8 cellular contexts compared by ENCODE assay signal in the genomic region with DNA sequence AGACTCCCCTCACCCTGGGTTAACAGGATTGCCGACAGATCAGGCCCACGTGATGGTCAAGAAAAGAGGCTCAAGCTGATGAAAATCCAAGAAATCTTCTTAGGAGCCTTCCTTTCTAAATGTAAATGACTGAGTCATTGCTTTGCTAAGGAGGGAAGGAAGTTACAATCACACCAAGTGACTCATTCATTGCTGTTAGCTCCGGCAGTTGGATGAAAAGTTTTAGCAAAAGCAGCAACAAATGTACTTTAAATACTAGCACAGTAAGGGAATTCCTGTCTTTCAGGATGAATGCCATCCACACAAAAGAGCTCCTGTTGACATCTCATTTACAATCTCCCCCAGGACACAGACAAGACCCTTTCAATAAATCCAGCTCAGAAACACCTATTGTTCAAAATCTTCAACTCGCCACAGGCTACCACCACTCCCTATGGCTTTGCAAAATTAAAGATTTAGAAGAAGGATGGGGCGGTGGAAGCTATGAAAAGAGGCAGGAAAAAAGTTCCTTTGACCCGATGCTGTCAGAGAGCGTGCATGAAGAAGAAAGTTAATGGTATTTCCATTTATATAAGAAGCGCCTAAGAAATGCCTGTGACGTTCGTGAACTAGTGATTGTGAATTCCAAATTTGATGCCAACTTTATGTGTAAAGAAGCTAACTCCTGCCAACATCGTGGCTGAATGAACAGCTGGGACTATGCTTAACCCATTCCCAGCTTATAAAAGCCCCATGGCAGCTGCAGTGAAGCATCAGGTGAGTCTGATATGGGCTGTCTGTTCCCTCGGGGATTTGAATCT.
DNase-seq lines count a peak whose midpoint lies in the region; ATAC-seq, FAIRE-seq and TF ChIP-seq lines count a peak whose summit lies in the region.

No MANE protein-coding gene starts in this region.

- 0% methylated on average over 12 of the region's 12 CpGs for WGBS in A549 (ENCODE audit: missing lambda C conversion rate)
- 9 to 18% (median 12%) methylated on average over 12 of the region's 12 CpGs for WGBS in heart left ventricle, 4 donors

- no peaks in the 10 kb centered on the region for H3K36me3 ChIP-seq in heart left ventricle

- POLR2A ChIA-PET in A549 (lab: Yijun Ruan, JAX): interaction anchor here (0.9 to 3.6 kb wide), 21 partner anchors 9 to 356 kb away, joined by 3 to 101 read pairs (median 5); a partner anchor contains a TSS
- POLR2A ChIA-PET in activated naive CD8-positive, alpha-beta T cell treated with anti-CD3 and anti-CD28 coated beads, Interleukin-2, amount 10 ng/mL, durations not matched to agents 7 days and 5 days (lab: Charles Lee): interaction anchor here (0.7 to 2.9 kb wide), 6 partner anchors 10 to 998 kb away, joined by 3 to 59 read pairs (median 4); a partner anchor contains a TSS
- POLR2A ChIA-PET in HEK293T (lab: Yijun Ruan, JAX): interaction anchor here (0.8 to 2.4 kb wide), 16 partner anchors 9 to 328 kb away, joined by 3 to 19 read pairs (median 4); no protein-coding TSS in a partner anchor

- no peak overlapping the region for H3K27ac Mint-ChIP-seq in activated naive CD8-positive, alpha-beta T cell treated with anti-CD3 and anti-CD28 coated beads, Interleukin-2, amount 10 ng/mL, durations not matched to agents 7 days and 5 days

- H3K9me3 ChIP-seq in A549: no peaks in the 10 kb centered on the region
- H3K9me3 ChIP-seq in heart left ventricle: no peaks in the 10 kb centered on the region

- peak overlapping the region; percentile 90 for H3K4me2 ChIP-seq in A549

- no peaks in the 10 kb centered on the region for H3K27me3 Mint-ChIP-seq in activated naive CD8-positive, alpha-beta T cell treated with anti-CD3 and anti-CD28 coated beads, Interleukin-2, amount 10 ng/mL, durations not matched to agents 7 days and 5 days

- peaks cover 18% of the 10 kb centered on the region for H3K4me1 Mint-ChIP-seq in activated naive CD8-positive, alpha-beta T cell treated with anti-CD3 and anti-CD28 coated beads, Interleukin-2, amount 10 ng/mL, durations not matched to agents 7 days and 5 days

- peak; percentile 88 to 91; a peak in 3 of 5 replicates for TF ChIP-seq EP300 in A549 (IDR thresholded peaks at IDR 0.05)

- H3K27ac ChIP-seq in A549: peak overlapping the region; percentile 99 to 100
- peak overlapping the region; percentile 70 to 94 (median 87) for H3K27ac ChIP-seq in heart left ventricle

- H3K4me1 ChIP-seq in A549 (peaks cover 67% of the 10 kb centered on the region), heart left ventricle (peaks cover 7 to 51% (median 30%) of the 10 kb centered on the region in 12 donors)

- peaks cover 3% of the 10 kb centered on the region for H3K36me3 Mint-ChIP-seq in activated naive CD8-positive, alpha-beta T cell treated with anti-CD3 and anti-CD28 coated beads, Interleukin-2, amount 10 ng/mL, durations not matched to agents 7 days and 5 days

- H3K4me3 Mint-ChIP-seq in activated naive CD8-positive, alpha-beta T cell treated with anti-CD3 and anti-CD28 coated beads, Interleukin-2, amount 10 ng/mL, durations not matched to agents 7 days and 5 days: no peak overlapping the region

- peak overlapping the region; percentile 46 for H3K4me3 ChIP-seq in A549
- peak overlapping the region in 11 of 12 donors; percentile 28 to 61 (median 49) for H3K4me3 ChIP-seq in heart left ventricle

- ATAC-seq in A549 (peak; percentile 65 to 78), GM18511 (IDR thresholded peaks at IDR 0.05; ENCODE audit: unreplicated experiment) (peak; percentile 31), heart left ventricle (peak; percentile 38 to 77 (median 68))
- ATAC-seq in activated naive CD8-positive, alpha-beta T cell treated with anti-CD3 and anti-CD28 coated beads, Interleukin-2, amount 10 ng/mL, durations not matched to agents 7 days and 5 days (ENCODE audit: low read depth): peak; percentile 21

- DNase-seq in A549 (ENCODE audit: low read depth in 1 of 2, low spot score in 1 of 2): peak in 1 of 2 experiments; percentile 94
- DNase-seq in NCI-H345 treated with DMSO at 0.1 percent for 48 hours (lab: John Stamatoyannopoulos, UW; ENCODE audit: unreplicated experiment): peak; percentile 34
- no peak for DNase-seq in activated naive CD8-positive, alpha-beta T cell treated with anti-CD3 and anti-CD28 coated beads, Interleukin-2, amount 10 ng/mL, durations not matched to agents 7 days and 5 days
- DNase-seq in heart left ventricle: no peak
- peak; percentile 85 for DNase-seq in pons (ENCODE audit: low spot score)
- DNase-seq in GM19238 (ENCODE audit: insufficient read length, low spot score): no peak
- DNase-seq in HEK293T (ENCODE audit: extremely low spot score): no peak

- no peaks in the 10 kb centered on the region for H3K9me3 Mint-ChIP-seq in activated naive CD8-positive, alpha-beta T cell treated with anti-CD3 and anti-CD28 coated beads, Interleukin-2, amount 10 ng/mL, durations not matched to agents 7 days and 5 days

- no peak for TF ChIP-seq CTCF in A549 (IDR thresholded peaks at IDR 0.05)
- TF ChIP-seq CTCF in heart left ventricle (IDR thresholded peaks at IDR 0.05): no peak

- no peak; a peak in 1 of 5 replicates for TF ChIP-seq RAD21 in A549 (conservative IDR thresholded peaks at IDR 0.05 in 1 of 2, IDR thresholded peaks at IDR 0.05 in 1 of 2)

- H3K27me3 ChIP-seq in heart left ventricle: no peaks in the 10 kb centered on the region

- intact Hi-C loops in heart left ventricle (cut with DNase I): loop anchor here in 2 of 10 donors (1.0 to 5.0 kb wide), 2 partner anchors 9 to 336 kb away; no protein-coding TSS in a partner anchor

- no peak for FAIRE-seq in A549 (lab: Jason Lieb, UNC)

- CTCF ChIA-PET in A549 (lab: Yijun Ruan, JAX): interaction anchor here (0.9 to 13.2 kb wide), 8 partner anchors 9 to 266 kb away, joined by 3 to 136 read pairs (median 9); no protein-coding TSS in a partner anchor
- CTCF ChIA-PET in HEK293T (lab: Yijun Ruan, JAX): interaction anchor here (1.0 to 1.4 kb wide), 2 partner anchors 9 to 63 kb away, joined by 3 to 6 read pairs; no protein-coding TSS in a partner anchor

- TF ChIP-seq POLR2A in A549 (IDR thresholded peaks at IDR 0.05; ENCODE audit: low read length): peak; percentile 15; the same call in 1 of the 2 replicates
- TF ChIP-seq POLR2A in heart left ventricle (IDR thresholded peaks at IDR 0.05): peak in 1 of 2 donors; percentile 29

TF ChIP-seq in A549, 52 proteins besides CTCF, POLR2A, EP300 and RAD21 (continues in another document):
- no peak for TF ChIP-seq FOXS1 (CRISPR knock-in tag; IDR thresholded peaks at IDR 0.05)
- peak; percentile 58 for TF ChIP-seq NFE2L2 (conservative IDR thresholded peaks at IDR 0.05; ENCODE audit: low read length)
- TF ChIP-seq RARB (CRISPR knock-in tag; IDR thresholded peaks at IDR 0.05): peak; percentile 81; the same call in 1 of the 2 replicates
- TF ChIP-seq, protein P1, sequence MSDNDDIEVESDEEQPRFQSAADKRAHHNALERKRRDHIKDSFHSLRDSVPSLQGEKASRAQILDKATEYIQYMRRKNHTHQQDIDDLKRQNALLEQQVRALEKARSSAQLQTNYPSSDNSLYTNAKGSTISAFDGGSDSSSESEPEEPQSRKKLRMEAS (IDR thresholded peaks at IDR 0.05): peak; percentile 70
- TF ChIP-seq, protein P2, sequence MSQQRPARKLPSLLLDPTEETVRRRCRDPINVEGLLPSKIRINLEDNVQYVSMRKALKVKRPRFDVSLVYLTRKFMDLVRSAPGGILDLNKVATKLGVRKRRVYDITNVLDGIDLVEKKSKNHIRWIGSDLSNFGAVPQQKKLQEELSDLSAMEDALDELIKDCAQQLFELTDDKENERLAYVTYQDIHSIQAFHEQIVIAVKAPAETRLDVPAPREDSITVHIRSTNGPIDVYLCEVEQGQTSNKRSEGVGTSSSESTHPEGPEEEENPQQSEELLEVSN (IDR thresholded peaks at IDR 0.05; ENCODE audit: borderline replicate concordance, low read depth): no peak
- no peak; the same call in 2 of the 3 replicates for TF ChIP-seq SMC3 (IDR thresholded peaks at IDR 0.05)
- TF ChIP-seq EHMT2 (IDR thresholded peaks at IDR 0.05; ENCODE audit: low read depth): no peak
- no peak for TF ChIP-seq RNF2 (IDR thresholded peaks at IDR 0.05; ENCODE audit: borderline replicate concordance, low read depth)
- TF ChIP-seq CEBPB (IDR thresholded peaks at IDR 0.05): peak in 1 of 2 experiments; percentile 54; a peak in 1 of 4 replicates

TF ChIP-seq in HEK293T, 16 proteins besides CTCF, POLR2A, EP300 and RAD21:
- TF ChIP-seq ARNT (IDR thresholded peaks at IDR 0.05) (no peak), CTBP1 (IDR thresholded peaks at IDR 0.05; ENCODE audit: borderline replicate concordance) (no peak), ELF4 (IDR thresholded peaks at IDR 0.05) (no peak), LEF1 (IDR thresholded peaks at IDR 0.05; ENCODE audit: borderline replicate concordance) (no peak), ZNF384 (IDR thresholded peaks at IDR 0.05) (no peak), BHLHE40 (IDR thresholded peaks at IDR 0.05; ENCODE audit: borderline replicate concordance) (no peak), FOXM1 (IDR thresholded peaks at IDR 0.05; ENCODE audit: borderline replicate concordance) (no peak)
- TF ChIP-seq, protein P3, sequence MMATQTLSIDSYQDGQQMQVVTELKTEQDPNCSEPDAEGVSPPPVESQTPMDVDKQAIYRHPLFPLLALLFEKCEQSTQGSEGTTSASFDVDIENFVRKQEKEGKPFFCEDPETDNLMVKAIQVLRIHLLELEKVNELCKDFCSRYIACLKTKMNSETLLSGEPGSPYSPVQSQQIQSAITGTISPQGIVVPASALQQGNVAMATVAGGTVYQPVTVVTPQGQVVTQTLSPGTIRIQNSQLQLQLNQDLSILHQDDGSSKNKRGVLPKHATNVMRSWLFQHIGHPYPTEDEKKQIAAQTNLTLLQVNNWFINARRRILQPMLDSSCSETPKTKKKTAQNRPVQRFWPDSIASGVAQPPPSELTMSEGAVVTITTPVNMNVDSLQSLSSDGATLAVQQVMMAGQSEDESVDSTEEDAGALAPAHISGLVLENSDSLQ (IDR thresholded peaks at IDR 0.05): no peak

Comparison
In these comparisons a context has a peak if more than half of its experiments do, and no peak if none do; other contexts are left out.
1. ATAC-seq: peak in every context shown above with its lines; median percentile 72 in A549; 68 in heart left ventricle; 31 in GM18511; 21 in activated naive CD8-positive, alpha-beta T cell treated with anti-CD3 and anti-CD28 coated beads, Interleukin-2, amount 10 ng/mL, durations not matched to agents 7 days and 5 days.
2. DNase-seq: peak in NCI-H345 treated with DMSO at 0.1 percent for 48 hours (single experiment) and pons (single experiment); none in activated naive CD8-positive, alpha-beta T cell treated with anti-CD3 and anti-CD28 coated beads, Interleukin-2, amount 10 ng/mL, durations not matched to agents 7 days and 5 days (single experiment), heart left ventricle (0 of 5), GM19238 (single experiment) and HEK293T (single experiment).